In genomic region chr3:56990295-56991015, GRCh38 we compare ENCODE assay signal across 19 cellular contexts.
"Had no signal": no experiment of that assay in that cellular context is flagged by ENCODE, and none has a peak within 500 bp of the region (broad histone marks: within the 10 kb centered on the region; RNA-seq: fewer than 3 reads in every experiment).

No MANE protein-coding gene starts in this region.

- H3K27ac Mint-ChIP-seq: activated CD4-positive, alpha-beta T cell treated with anti-CD3 and anti-CD28 coated beads, Interleukin-2, amount 10 ng/mL, durations not matched to agents 24 days and 14 days; activated naive CD8-positive, alpha-beta T cell treated with anti-CD3 and anti-CD28 coated beads for 36 hours; activated T-helper 1 cell treated with anti-CD3 and anti-CD28 coated beads, Interleukin-12 subunit alpha, Interleukin-12 subunit beta, Interleukin-2, Interleukin-4 antibody, amounts not matched to agents 30 ng/mL and 10 ng/mL and 1 ng/mL, durations not matched to agents 14 hours and 24 hours and 36 hours; dendritic cell treated with granulocyte-macrophage colony-stimulating factor and Interleukin-4, amounts not matched to agents 40 ng/mL and 50 ng/mL, for 4 days had no signal

- H3K9me3 ChIP-seq: neutrophil, tibial nerve had no signal

- H3K36me3 ChIP-seq: neutrophil, tibial nerve had no signal

- H3K27me3 ChIP-seq: neutrophil, tibial nerve had no signal

- FAIRE-seq: frontal cortex had no signal

- H3K27ac ChIP-seq: neutrophil, tibial nerve had no signal

- H3K36me3 Mint-ChIP-seq: activated naive CD8-positive, alpha-beta T cell treated with anti-CD3 and anti-CD28 coated beads for 36 hours; brain had no signal

- H3K4me3 Mint-ChIP-seq: activated CD4-positive, alpha-beta T cell treated with anti-CD3 and anti-CD28 coated beads, Interleukin-2, amount 10 ng/mL, durations not matched to agents 24 days and 14 days; activated naive CD8-positive, alpha-beta T cell treated with anti-CD3 and anti-CD28 coated beads for 36 hours; activated T-helper 1 cell treated with anti-CD3 and anti-CD28 coated beads, Interleukin-12 subunit alpha, Interleukin-12 subunit beta, Interleukin-2, Interleukin-4 antibody, amounts not matched to agents 30 ng/mL and 10 ng/mL and 1 ng/mL, durations not matched to agents 14 hours and 24 hours and 36 hours; central memory CD8-positive, alpha-beta T cell; dendritic cell treated with granulocyte-macrophage colony-stimulating factor and Interleukin-4, amounts not matched to agents 40 ng/mL and 50 ng/mL, for 4 days; immature natural killer cell had no signal

- H3K4me3 ChIP-seq: tibial nerve had no signal

- DNase-seq: activated CD4-positive, alpha-beta T cell treated with anti-CD3 and anti-CD28 coated beads, Interleukin-2, amount 10 ng/mL, durations not matched to agents 24 days and 14 days; activated CD4-positive, CD25-positive, alpha-beta regulatory T cell; activated naive CD8-positive, alpha-beta T cell treated with anti-CD3 and anti-CD28 coated beads for 36 hours; amygdala; effector memory CD4-positive, alpha-beta T cell; head of caudate nucleus; immature natural killer cell; mesendoderm; retina; stimulated activated CD4-positive, alpha-beta T cell treated with anti-CD3 and anti-CD28 coated beads, Interleukin-15, amount 100 ng/mL, for 24 hours; stimulated activated CD4-positive, alpha-beta T cell treated with anti-CD3 and anti-CD28 coated beads, Interleukin-4, amount 100 ng/mL, for 24 hours; stimulated activated naive CD4-positive, alpha-beta T cell had no signal

- H3K9me3 Mint-ChIP-seq: activated CD4-positive, alpha-beta T cell treated with anti-CD3 and anti-CD28 coated beads, Interleukin-2, amount 10 ng/mL, durations not matched to agents 24 days and 14 days; activated naive CD8-positive, alpha-beta T cell treated with anti-CD3 and anti-CD28 coated beads for 36 hours; activated T-helper 1 cell treated with anti-CD3 and anti-CD28 coated beads, Interleukin-12 subunit alpha, Interleukin-12 subunit beta, Interleukin-2, Interleukin-4 antibody, amounts not matched to agents 30 ng/mL and 10 ng/mL and 1 ng/mL, durations not matched to agents 14 hours and 24 hours and 36 hours; brain; dendritic cell treated with granulocyte-macrophage colony-stimulating factor and Interleukin-4, amounts not matched to agents 40 ng/mL and 50 ng/mL, for 4 days had no signal
